Comparison of ENCODE assay signal across 13 cellular contexts in genomic region chr4:1718095-1718850, GRCh38. TPM values are rescaled to one million over a fixed set of nuclear protein-coding genes. Genes with fewer than 3 reads are reported as not detected.
A peak's percentile ranks its signal among the peaks of the same experiment; 100 is the strongest.
DNase-seq lines count a peak whose midpoint lies in the region; TF ChIP-seq lines count a peak whose summit lies in the region.
"Had no signal": no experiment of that assay in that cellular context is flagged by ENCODE, and none has a peak within 500 bp of the region (broad histone marks: within the 10 kb centered on the region; RNA-seq: fewer than 3 reads in every experiment).

No MANE protein-coding gene starts in this region.

- no peaks in the 10 kb centered on the region for H3K27me3 ChIP-seq in OCI-LY1 (ENCODE audit: insufficient read depth, low read length)
- no peaks in the 10 kb centered on the region for H3K27me3 ChIP-seq in skeletal muscle tissue (ENCODE audit: control insufficient read depth in 3 of 3, insufficient read depth in 3 of 3, low read length in 3 of 3)
- H3K27me3 ChIP-seq: tibial nerve had no signal

- H3K4me3 Mint-ChIP-seq in activated CD4-positive, alpha-beta T cell treated with anti-CD3 and anti-CD28 coated beads, Interleukin-2, amount 10 ng/mL, durations not matched to agents 7 days and 5 days = no peak overlapping the region

- no peak for TF ChIP-seq CTCF in OCI-LY1 (IDR thresholded peaks at IDR 0.05; ENCODE audit: low read length)

- no peak for DNase-seq in activated CD4-positive, alpha-beta T cell treated with anti-CD3 and anti-CD28 coated beads, Interleukin-2, amount 10 ng/mL, durations not matched to agents 7 days and 5 days
- no peak for DNase-seq in activated CD4-positive, alpha-beta T cell treated with anti-CD3 and anti-CD28 coated beads, Interleukin-2, amount 50 U/mL, for 4 hours
- DNase-seq in epidermal melanocyte (ENCODE audit: insufficient read length, low spot score) (peak; percentile 59), NCI-H524 (lab: John Stamatoyannopoulos, UW) (no peak), HCEC 1CT (no peak)
- DNase-seq in stimulated activated CD4-positive, alpha-beta T cell treated with anti-CD3 and anti-CD28 coated beads, Interleukin-15, amount 100 ng/mL, for 24 hours = no peak
- DNase-seq: activated effector memory CD4-positive, alpha-beta T cell treated with anti-CD3 and anti-CD28 coated beads, Interleukin-2, amount 50 U/mL, for 16 hours; KG1; NCI-H510A treated with DMSO at 0.1 percent for 48 hours; T-helper 9 cell had no signal

- peak overlapping the region; percentile 28; the same call in 1 of the 2 replicates for H3K9ac ChIP-seq in OCI-LY1 (ENCODE audit: low read length)
- H3K9ac ChIP-seq in skeletal muscle tissue (ENCODE audit: low read depth in 1 of 3, low read length in 3 of 3) = peak overlapping the region in 2 of 3 donors; percentile 45 to 60

- peaks cover 61% of the 10 kb centered on the region for H3K4me1 Mint-ChIP-seq in activated CD4-positive, alpha-beta T cell treated with anti-CD3 and anti-CD28 coated beads, Interleukin-2, amount 10 ng/mL, durations not matched to agents 7 days and 5 days

- H3K9me3 Mint-ChIP-seq in activated CD4-positive, alpha-beta T cell treated with anti-CD3 and anti-CD28 coated beads, Interleukin-2, amount 10 ng/mL, durations not matched to agents 7 days and 5 days = no peaks in the 10 kb centered on the region

- H3K27ac ChIP-seq in OCI-LY1 (ENCODE audit: low read depth, low read length, poor library complexity, severe bottlenecking) (peak overlapping the region; percentile 88), skeletal muscle tissue (ENCODE audit: low read depth, low read length) (no peak overlapping the region)
- H3K27ac ChIP-seq: tibial nerve had no signal

- 0 out of 2 replicates have a peak, but pooled peaks cover 6% of the 10 kb centered on the region for H3K36me3 ChIP-seq in OCI-LY1 (ENCODE audit: insufficient read depth, low read length)
- peaks cover 11 to 22% (median 17%) of the 10 kb centered on the region in 3 donors for H3K36me3 ChIP-seq in skeletal muscle tissue (ENCODE audit: control insufficient read depth in 3 of 3, insufficient read depth in 3 of 3, low read length in 3 of 3)

- POLR2A ChIA-PET in activated CD4-positive, alpha-beta T cell treated with anti-CD3 and anti-CD28 coated beads, Interleukin-2, amount 10 ng/mL, durations not matched to agents 7 days and 5 days (lab: Charles Lee) = no interaction called here

- peaks cover 74% of the 10 kb centered on the region for H3K4me1 ChIP-seq in OCI-LY1 (ENCODE audit: insufficient read depth, low read length, severe bottlenecking)
- H3K4me1 ChIP-seq in skeletal muscle tissue (ENCODE audit: control insufficient read depth in 3 of 3, insufficient read depth in 3 of 3, low read length in 3 of 3) = peaks cover 40 to 70% (median 52%) of the 10 kb centered on the region in 3 donors

- H2AFZ ChIP-seq in OCI-LY1 (ENCODE audit: low read length) = no peak overlapping the region

- H3K36me3 Mint-ChIP-seq in activated CD4-positive, alpha-beta T cell treated with anti-CD3 and anti-CD28 coated beads, Interleukin-2, amount 10 ng/mL, durations not matched to agents 7 days and 5 days (ENCODE audit: low read depth) = peaks cover 36% of the 10 kb centered on the region

- no peaks in the 10 kb centered on the region for H3K27me3 Mint-ChIP-seq in activated CD4-positive, alpha-beta T cell treated with anti-CD3 and anti-CD28 coated beads, Interleukin-2, amount 10 ng/mL, durations not matched to agents 7 days and 5 days

- no peaks in the 10 kb centered on the region for H3K9me3 ChIP-seq in OCI-LY1 (ENCODE audit: low read length)
- H3K9me3 ChIP-seq in skeletal muscle tissue (ENCODE audit: control insufficient read depth in 3 of 3, low read length in 3 of 3) = no peaks in the 10 kb centered on the region
- H3K9me3 ChIP-seq: tibial nerve had no signal

- no peaks in the 10 kb centered on the region for H4K20me1 ChIP-seq in OCI-LY1 (ENCODE audit: insufficient read depth, low read length)

- H3K4me3 ChIP-seq in OCI-LY1 (ENCODE audit: low read depth, low read length, poor library complexity, severe bottlenecking) = peak overlapping the region; percentile 20
- peak overlapping the region in 1 of 3 donors; percentile 22 for H3K4me3 ChIP-seq in skeletal muscle tissue (ENCODE audit: low read length in 3 of 3)
- H3K4me3 ChIP-seq: tibial nerve had no signal

- H3K4me2 ChIP-seq in OCI-LY1 (ENCODE audit: low read length) = peak overlapping the region; percentile 51

- H3K27ac Mint-ChIP-seq in activated CD4-positive, alpha-beta T cell treated with anti-CD3 and anti-CD28 coated beads, Interleukin-2, amount 10 ng/mL, durations not matched to agents 7 days and 5 days = peak overlapping the region; percentile 80

- H3K9me2 ChIP-seq in OCI-LY1 (ENCODE audit: low read depth, low read length) = no peaks in the 10 kb centered on the region

- CTCF ChIA-PET in activated CD4-positive, alpha-beta T cell treated with anti-CD3 and anti-CD28 coated beads, Interleukin-2, amount 10 ng/mL, durations not matched to agents 7 days and 5 days (lab: Charles Lee) = interaction anchor here (1.0 to 1.3 kb wide), 3 partner anchors 8 to 25 kb away, joined by 3 read pairs; no protein-coding TSS in a partner anchor

- no peaks in the 10 kb centered on the region for H3F3A ChIP-seq in OCI-LY1 (ENCODE audit: insufficient read depth, low read length)

- H3K79me2 ChIP-seq in OCI-LY1 (ENCODE audit: insufficient read depth, low read length) = peaks cover 8% of the 10 kb centered on the region

RNA-seq across cellular contexts. Expression of gene TMEM129, which starts 2.9 kb away (rescaled TPM):
- total RNA-seq in activated CD4-positive, alpha-beta T cell treated with anti-CD3 and anti-CD28 coated beads, Interleukin-2, amount 10 ng/mL, durations not matched to agents 7 days and 5 days = 10 to 100 TPM; 20.9 to 22.3 TPM
- 7.3 TPM for total RNA-seq in skeletal muscle tissue

RNA-seq across cellular contexts. Expression of gene TACC3, which starts 3.0 kb away (rescaled TPM):
- total RNA-seq in activated CD4-positive, alpha-beta T cell treated with anti-CD3 and anti-CD28 coated beads, Interleukin-2, amount 10 ng/mL, durations not matched to agents 7 days and 5 days = 100 to 1,000 TPM; 301 to 305 TPM
- total RNA-seq in skeletal muscle tissue = 3.7 TPM

RNA-seq across cellular contexts. Expression of gene SLBP, which starts 6.2 kb away (rescaled TPM):
- 100 to 1,000 TPM; 116 to 137 TPM for total RNA-seq in activated CD4-positive, alpha-beta T cell treated with anti-CD3 and anti-CD28 coated beads, Interleukin-2, amount 10 ng/mL, durations not matched to agents 7 days and 5 days
- total RNA-seq in skeletal muscle tissue = 23.5 TPM

RNA-seq across cellular contexts. Expression of gene FAM53A, which starts 34.2 kb away (rescaled TPM):
- total RNA-seq in activated CD4-positive, alpha-beta T cell treated with anti-CD3 and anti-CD28 coated beads, Interleukin-2, amount 10 ng/mL, durations not matched to agents 7 days and 5 days = 1 to 10 TPM in 1 of 2 experiments, under 1 TPM in 1; 0.99 to 1.6 TPM
- 0.52 TPM for total RNA-seq in skeletal muscle tissue

Comparison
In these comparisons a context has a peak if more than half of its experiments do, and no peak if none do; other contexts are left out.
1. RNA of gene TACC3, which starts 3.0 kb away (total RNA-seq): 301 to 305 TPM in activated CD4-positive, alpha-beta T cell treated with anti-CD3 and anti-CD28 coated beads, Interleukin-2, amount 10 ng/mL, durations not matched to agents 7 days and 5 days; 3.7 TPM in skeletal muscle tissue (single experiment); every median in the first group is over 10 times any median in the second.